Comparison of ENCODE assay signal across 32 cellular contexts in the genomic region with DNA sequence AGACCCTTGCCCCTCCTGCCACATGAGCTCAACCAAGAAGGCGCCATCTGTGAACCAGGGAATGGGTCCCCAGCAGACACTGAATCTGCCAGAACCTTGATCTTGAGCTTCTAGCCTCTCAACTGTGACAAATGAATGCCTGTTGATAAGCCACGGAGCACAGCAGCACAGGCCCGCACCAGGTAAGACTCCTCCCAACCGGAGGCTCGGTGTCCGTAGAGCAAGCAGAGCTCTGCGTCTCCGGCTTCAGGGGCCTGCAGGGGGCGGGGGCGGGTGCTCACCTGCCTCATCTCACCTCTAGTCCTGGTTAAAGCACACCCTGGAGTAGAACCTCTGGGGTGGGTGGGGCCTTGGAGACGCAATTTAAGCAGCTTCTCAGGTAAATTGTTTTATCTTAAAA.
"Had no signal": no experiment of that assay in that cellular context is flagged by ENCODE, and none has a peak within 500 bp of the region (broad histone marks: within the 10 kb centered on the region; RNA-seq: fewer than 3 reads in every experiment).

No MANE protein-coding gene starts in this region.

- H3K27ac Mint-ChIP-seq: activated B cell treated with CpG ODN at 0.5 μM for 24 hours; activated CD4-positive, alpha-beta memory T cell treated with anti-CD3 and anti-CD28 coated beads for 36 hours; activated CD4-positive, alpha-beta T cell treated with anti-CD3 and anti-CD28 coated beads, Interleukin-2, amount 10 ng/mL, durations not matched to agents 7 days and 5 days; activated naive CD4-positive, alpha-beta T cell treated with anti-CD3 and anti-CD28 coated beads, Interleukin-2, amount 50 U/mL, for 72 hours; activated naive CD8-positive, alpha-beta T cell treated with anti-CD3 and anti-CD28 coated beads, Interleukin-2, amount 50 U/mL, for 24 hours; T-helper 2 cell treated with Interferon-gamma antibody and Interleukin-4, amounts not matched to agents 5 μg/mL and 100 μg/mL, for 36 hours had no signal

- H3K9ac ChIP-seq: SK-N-SH had no signal

- H3K27me3 ChIP-seq: ascending aorta, body of pancreas, Peyer's patch had no signal

- H3K4me1 ChIP-seq: ascending aorta, body of pancreas, Peyer's patch, SJCRH30 had no signal

- ATAC-seq: activated naive CD4-positive, alpha-beta T cell treated with anti-CD3 and anti-CD28 coated beads, Interleukin-2, amount 50 U/mL, for 72 hours; activated naive CD8-positive, alpha-beta T cell treated with anti-CD3 and anti-CD28 coated beads, Interleukin-2, amount 50 U/mL, for 24 hours; activated T-cell treated with anti-CD3 and anti-CD28 coated beads, Interleukin-2, amount 50 U/mL, for 4 hours; body of pancreas had no signal

- H3K4me3 Mint-ChIP-seq: activated B cell treated with CpG ODN at 0.5 μM for 24 hours; activated CD4-positive, alpha-beta memory T cell treated with anti-CD3 and anti-CD28 coated beads for 36 hours; activated CD4-positive, alpha-beta T cell treated with anti-CD3 and anti-CD28 coated beads, Interleukin-2, amount 10 ng/mL, durations not matched to agents 7 days and 5 days; activated naive CD8-positive, alpha-beta T cell treated with anti-CD3 and anti-CD28 coated beads, Interleukin-2, amount 50 U/mL, for 24 hours; activated T-cell treated with anti-CD3 and anti-CD28 coated beads, Interleukin-2, amount 50 U/mL, for 4 hours; T-helper 2 cell treated with Interferon-gamma antibody and Interleukin-4, amounts not matched to agents 5 μg/mL and 100 μg/mL, for 36 hours had no signal

- H3K4me3 ChIP-seq: ascending aorta, body of pancreas, Peyer's patch, SJCRH30 had no signal

- H3K4me2 ChIP-seq: SK-N-SH had no signal

- H3K9me3 ChIP-seq: ascending aorta, body of pancreas, Peyer's patch, SJCRH30, SK-N-SH had no signal

- FAIRE-seq: bronchial epithelial cell had no signal

- H3K4me1 Mint-ChIP-seq: activated B cell treated with CpG ODN at 0.5 μM for 24 hours; activated CD4-positive, alpha-beta T cell treated with anti-CD3 and anti-CD28 coated beads, Interleukin-2, amount 10 ng/mL, durations not matched to agents 7 days and 5 days; activated naive CD8-positive, alpha-beta T cell treated with anti-CD3 and anti-CD28 coated beads, Interleukin-2, amount 50 U/mL, for 24 hours had no signal

- DNase-seq: activated B cell treated with CpG ODN at 0.5 μM for 24 hours; activated CD4-positive, alpha-beta memory T cell treated with anti-CD3 and anti-CD28 coated beads for 36 hours; activated CD4-positive, alpha-beta T cell treated with anti-CD3 and anti-CD28 coated beads for 1 hour; activated CD4-positive, alpha-beta T cell treated with anti-CD3 and anti-CD28 coated beads, Interleukin-2, amount 10 ng/mL, durations not matched to agents 7 days and 5 days; activated CD8-positive, alpha-beta memory T cell treated with anti-CD3 and anti-CD28 coated beads for 24 hours; activated effector memory CD4-positive, alpha-beta T cell treated with anti-CD3 and anti-CD28 coated beads, Interleukin-2, amount 50 U/mL, for 16 hours; activated naive CD4-positive, alpha-beta T cell treated with Interleukin-2 at 50 U/mL for 16 hours; activated naive CD8-positive, alpha-beta T cell treated with anti-CD3 and anti-CD28 coated beads, Interleukin-2, amount 50 U/mL, for 24 hours; activated T-cell treated with anti-CD3 and anti-CD28 coated beads, Interleukin-2, amount 50 U/mL, for 4 hours; amniotic stem cell; body of pancreas; central memory CD4-positive, alpha-beta T cell; Kasumi-1; KBM-7; NCI-H1092; NCI-H1417; NCI-H1930; NCI-H2171; NCI-H2227 treated with DMSO at 0.1 percent for 48 hours; NCI-H446 treated with DMSO at 0.1 percent for 48 hours; NCI-H526 treated with DMSO at 0.1 percent for 48 hours; NCI-H82; Peyer's patch; Right ventricle myocardium superior; SJCRH30; SK-N-SH; T-helper 1 cell had no signal

- H3K36me3 ChIP-seq: Peyer's patch, SJCRH30 had no signal

- H3K27ac ChIP-seq: ascending aorta, body of pancreas, Peyer's patch, RWPE1, SJCRH30 had no signal

- H3K36me3 Mint-ChIP-seq: activated CD4-positive, alpha-beta memory T cell treated with anti-CD3 and anti-CD28 coated beads for 36 hours; activated naive CD4-positive, alpha-beta T cell treated with anti-CD3 and anti-CD28 coated beads, Interleukin-2, amount 50 U/mL, for 72 hours had no signal
